8 cellular contexts compared by ENCODE assay signal in genomic region chr18:46324556-46324955, GRCh38.
DNase-seq lines count a peak whose midpoint lies in the region; ATAC-seq, FAIRE-seq and TF ChIP-seq lines count a peak whose summit lies in the region.

No MANE protein-coding gene starts in this region.

- intact Hi-C loops in Panc1 (cut with micrococcal nuclease; ENCODE audit: unreplicated experiment) (no loop called here), posterior vena cava (cut with DNase I) (no loop called here)

- no peak overlapping the region for H3K4me2 ChIP-seq in smooth muscle cell

- peak overlapping the region; percentile 84 for H2AFZ ChIP-seq in smooth muscle cell (ENCODE audit: low read depth)

- WGBS in smooth muscle cell (ENCODE audit: low lambda C conversion rate), result 79% methylated on average over 1 of the region's 1 CpG

- no TSS peak for BruUV-seq in Panc1 (replicated peaks; lab: Mats Ljungman, UMichigan)

- CTCF ChIA-PET in HEK293 (lab: Yijun Ruan, JAX), result interaction anchor here (0.7 to 2.4 kb wide), 3 partner anchors 44 to 333 kb away, joined by 3 to 9 read pairs (median 5); no protein-coding TSS in a partner anchor
- CTCF ChIA-PET in Panc1 (lab: Charles Lee), result interaction anchor here (0.6 kb wide), 1 partner anchor 17 kb away, joined by 3 read pairs; no protein-coding TSS in a partner anchor

- FAIRE-seq in GM12892 (lab: Jason Lieb, UNC), result no peak

- H3K4me3 ChIP-seq in AG10803 (ENCODE audit: low read length), result no peak overlapping the region
- no peak overlapping the region for H3K4me3 ChIP-seq in HEK293 (ENCODE audit: low read depth, low read length)
- no peak overlapping the region for H3K4me3 ChIP-seq in Panc1 (ENCODE audit: low read depth in 2 of 2, low read length in 2 of 2)
- no peak overlapping the region for H3K4me3 ChIP-seq in smooth muscle cell

- in situ Hi-C loops in Panc1 (cut with HindIII; ENCODE audit: low pct_unique_long_range_greater_than_20kb, low sequenced_read_pairs), result no loop called here

- no peak for TF ChIP-seq POLR2A in GM12892 (IDR thresholded peaks at IDR 0.05; ENCODE audit: low read depth, low read length)

- H3K4me1 ChIP-seq in HEK293 (ENCODE audit: control insufficient read depth, insufficient read depth, low read length), result peaks cover 8% of the 10 kb centered on the region
- H3K4me1 ChIP-seq in Panc1 (ENCODE audit: control insufficient read depth, insufficient read depth, low read length), result no peaks in the 10 kb centered on the region
- H3K4me1 ChIP-seq in smooth muscle cell (ENCODE audit: low read depth), result peaks cover 26% of the 10 kb centered on the region

- no peaks in the 10 kb centered on the region for H4K20me1 ChIP-seq in smooth muscle cell (ENCODE audit: low read depth)

- no peaks in the 10 kb centered on the region for H3F3A ChIP-seq in smooth muscle cell (ENCODE audit: low read depth)

- H3K27ac ChIP-seq in HEK293 (ENCODE audit: extremely low read depth, low read depth, low read length) (no peak overlapping the region), Panc1 (ENCODE audit: low read length) (no peak overlapping the region), smooth muscle cell (ENCODE audit: low read depth) (no peak overlapping the region)

- no peaks in the 10 kb centered on the region for H3K27me3 ChIP-seq in Panc1 (ENCODE audit: control insufficient read depth, insufficient read depth, low read length)
- H3K27me3 ChIP-seq in smooth muscle cell (ENCODE audit: low read depth), result no peaks in the 10 kb centered on the region

- POLR2A ChIA-PET in HEK293 (lab: Yijun Ruan, JAX), result interaction anchor here (0.8 kb wide), 1 partner anchor 9 kb away, joined by 3 read pairs; no protein-coding TSS in a partner anchor
- POLR2A ChIA-PET in Panc1 (lab: Charles Lee), result no interaction called here

- TF ChIP-seq CTCF in AG10803 (conservative IDR thresholded peaks at IDR 0.05; ENCODE audit: low read length) (no peak), HEK293 (tag by site-specific recombination; IDR thresholded peaks at IDR 0.05) (no peak), Panc1 (IDR thresholded peaks at IDR 0.05) (no peak), smooth muscle cell (IDR thresholded peaks at IDR 0.05; ENCODE audit: borderline replicate concordance, insufficient read depth, poor library complexity, severe bottlenecking) (no peak)

- no peak overlapping the region for H3K9ac ChIP-seq in smooth muscle cell (ENCODE audit: low read depth)

- ATAC-seq in Panc1 (no peak), HG03520 (IDR thresholded peaks at IDR 0.05; ENCODE audit: unreplicated experiment) (no peak)

- no peaks in the 10 kb centered on the region for H3K36me3 ChIP-seq in HEK293 (ENCODE audit: control insufficient read depth in 2 of 2, insufficient read depth in 1 of 2, low read length in 2 of 2)
- H3K36me3 ChIP-seq in Panc1 (ENCODE audit: control insufficient read depth, insufficient read depth, low read length), result no peaks in the 10 kb centered on the region
- no peaks in the 10 kb centered on the region for H3K36me3 ChIP-seq in smooth muscle cell (ENCODE audit: low read depth)

- DNase-seq in AG10803 (ENCODE audit: low read depth), result peak; percentile 50
- DNase-seq in Panc1 (ENCODE audit: low read depth, low spot score), result peak; percentile 8
- peak; percentile 61 for DNase-seq in fibroblast of peridontal ligament (ENCODE audit: extremely low read depth)
- DNase-seq in smooth muscle cell (lab: John Stamatoyannopoulos, UW; ENCODE audit: unreplicated experiment), result no peak
- DNase-seq in posterior vena cava (ENCODE audit: low spot score), result no peak
- DNase-seq in GM12892 (ENCODE audit: insufficient read length), result no peak

- H3K9me3 ChIP-seq in HEK293 (ENCODE audit: control insufficient read depth, insufficient read depth, low read depth, low read length) (no peaks in the 10 kb centered on the region), Panc1 (ENCODE audit: control insufficient read depth, insufficient read depth, low read depth, low read length) (no peaks in the 10 kb centered on the region), smooth muscle cell (replicated peaks; ENCODE audit: low read depth) (no peaks in the 10 kb centered on the region)

- H3K79me2 ChIP-seq in smooth muscle cell (ENCODE audit: low read depth), result no peaks in the 10 kb centered on the region

TF ChIP-seq in HEK293, 187 proteins besides CTCF, POLR2A, EP300 and RAD21 (continues in another document):
- TF ChIP-seq YY2 (tag by site-specific recombination; IDR thresholded peaks at IDR 0.05) (peak; percentile 77), PRDM1 (tag by site-specific recombination; IDR thresholded peaks at IDR 0.05) (0 out of 2 replicates have a peak, but pooled peaks have one; percentile 3), SETDB1 (IDR thresholded peaks at IDR 0.05; ENCODE audit: insufficient read length, low read length) (no peak), SP2 (tag by site-specific recombination; IDR thresholded peaks at IDR 0.05) (0 out of 2 replicates have a peak, but pooled peaks have one; percentile 4), ZNF394 (tag by site-specific recombination; IDR thresholded peaks at IDR 0.05; ENCODE audit: borderline replicate concordance) (peak; percentile 41; the same call in 1 of the 2 replicates), ZNF654 (tag by site-specific recombination; IDR thresholded peaks at IDR 0.05; ENCODE audit: low read depth) (no peak), ZNF416 (tag by site-specific recombination; IDR thresholded peaks at IDR 0.05) (no peak), OSR2 (tag by site-specific recombination; IDR thresholded peaks at IDR 0.05) (no peak), ZXDB (tag by site-specific recombination; IDR thresholded peaks at IDR 0.05) (no peak), ZBTB26 (tag by site-specific recombination; optimal IDR thresholded peaks at IDR 0.05) (no peak), ZNF335 (tag by site-specific recombination; conservative IDR thresholded peaks at IDR 0.05) (peak; percentile 47; the same call in 1 of the 2 replicates), ZNF792 (tag by site-specific recombination; IDR thresholded peaks at IDR 0.05) (no peak), ZBTB49 (tag by site-specific recombination; IDR thresholded peaks at IDR 0.05; ENCODE audit: low read depth) (no peak), ZNF692 (tag by site-specific recombination; IDR thresholded peaks at IDR 0.05) (0 out of 2 replicates have a peak, but pooled peaks have one; percentile 15), ZNF449 (tag by site-specific recombination; IDR thresholded peaks at IDR 0.05) (no peak), ZNF629 (tag by site-specific recombination; IDR thresholded peaks at IDR 0.05) (no peak), ZNF777 (tag by site-specific recombination; IDR thresholded peaks at IDR 0.05; ENCODE audit: borderline replicate concordance) (no peak), ZNF324 (tag by site-specific recombination; IDR thresholded peaks at IDR 0.05) (no peak), ZNF239 (tag by site-specific recombination; IDR thresholded peaks at IDR 0.05) (no peak), ZNF311 (tag by site-specific recombination; IDR thresholded peaks at IDR 0.05; ENCODE audit: borderline replicate concordance) (no peak)

Comparison
In these comparisons a context has a peak if more than half of its experiments do, and no peak if none do; other contexts are left out.
1. DNase-seq: peak in AG10803 (single experiment), Panc1 (single experiment) and fibroblast of peridontal ligament (single experiment); none in smooth muscle cell (single experiment), posterior vena cava (single experiment) and GM12892 (single experiment).